ENCODE assay signal across 1 cellular context in the genomic region with DNA sequence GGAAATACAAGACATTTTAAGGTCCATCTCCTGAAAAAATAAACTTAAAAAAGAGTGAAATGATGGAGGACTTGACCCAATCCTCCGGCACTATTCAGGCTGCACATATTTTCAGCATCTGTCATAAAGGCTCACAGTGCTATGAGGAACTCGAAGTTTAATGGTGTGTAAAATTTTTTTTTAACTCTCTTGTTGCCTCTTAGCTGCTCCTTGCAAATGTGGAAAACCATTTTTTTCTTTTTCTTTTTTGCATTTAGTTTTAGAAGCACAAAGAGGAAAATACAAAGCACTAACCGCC.
TF ChIP-seq lines count a peak whose summit lies in the region.

No MANE protein-coding gene starts in this region.

TF ChIP-seq in SK-N-SH, 30 proteins besides CTCF, POLR2A, EP300 and RAD21 (continued from another document):
- TF ChIP-seq, protein P1, sequence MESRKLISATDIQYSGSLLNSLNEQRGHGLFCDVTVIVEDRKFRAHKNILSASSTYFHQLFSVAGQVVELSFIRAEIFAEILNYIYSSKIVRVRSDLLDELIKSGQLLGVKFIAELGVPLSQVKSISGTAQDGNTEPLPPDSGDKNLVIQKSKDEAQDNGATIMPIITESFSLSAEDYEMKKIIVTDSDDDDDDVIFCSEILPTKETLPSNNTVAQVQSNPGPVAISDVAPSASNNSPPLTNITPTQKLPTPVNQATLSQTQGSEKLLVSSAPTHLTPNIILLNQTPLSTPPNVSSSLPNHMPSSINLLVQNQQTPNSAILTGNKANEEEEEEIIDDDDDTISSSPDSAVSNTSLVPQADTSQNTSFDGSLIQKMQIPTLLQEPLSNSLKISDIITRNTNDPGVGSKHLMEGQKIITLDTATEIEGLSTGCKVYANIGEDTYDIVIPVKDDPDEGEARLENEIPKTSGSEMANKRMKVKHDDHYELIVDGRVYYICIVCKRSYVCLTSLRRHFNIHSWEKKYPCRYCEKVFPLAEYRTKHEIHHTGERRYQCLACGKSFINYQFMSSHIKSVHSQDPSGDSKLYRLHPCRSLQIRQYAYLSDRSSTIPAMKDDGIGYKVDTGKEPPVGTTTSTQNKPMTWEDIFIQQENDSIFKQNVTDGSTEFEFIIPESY (IDR thresholded peaks at IDR 0.05; ENCODE audit: borderline replicate concordance, low read depth), result no peak
- TF ChIP-seq RXRA (IDR thresholded peaks at IDR 0.05; ENCODE audit: borderline replicate concordance, low read depth) (no peak), SMC3 (IDR thresholded peaks at IDR 0.05; ENCODE audit: low read depth, low read length) (no peak), GABPA (IDR thresholded peaks at IDR 0.05; ENCODE audit: low read depth) (no peak)
- TF ChIP-seq, protein P2, sequence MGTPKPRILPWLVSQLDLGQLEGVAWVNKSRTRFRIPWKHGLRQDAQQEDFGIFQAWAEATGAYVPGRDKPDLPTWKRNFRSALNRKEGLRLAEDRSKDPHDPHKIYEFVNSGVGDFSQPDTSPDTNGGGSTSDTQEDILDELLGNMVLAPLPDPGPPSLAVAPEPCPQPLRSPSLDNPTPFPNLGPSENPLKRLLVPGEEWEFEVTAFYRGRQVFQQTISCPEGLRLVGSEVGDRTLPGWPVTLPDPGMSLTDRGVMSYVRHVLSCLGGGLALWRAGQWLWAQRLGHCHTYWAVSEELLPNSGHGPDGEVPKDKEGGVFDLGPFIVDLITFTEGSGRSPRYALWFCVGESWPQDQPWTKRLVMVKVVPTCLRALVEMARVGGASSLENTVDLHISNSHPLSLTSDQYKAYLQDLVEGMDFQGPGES (IDR thresholded peaks at IDR 0.05; ENCODE audit: low read depth, low read length), result no peak
